6 cellular contexts compared by ENCODE assay signal in genomic region chr17:82696916-82697807, GRCh38. TPM values are rescaled to one million over a fixed set of nuclear protein-coding genes. Genes with fewer than 3 reads are reported as not detected.
DNase-seq lines count a peak whose midpoint lies in the region; TF ChIP-seq lines count a peak whose summit lies in the region.

No MANE protein-coding gene starts in this region.

- peak overlapping the region; percentile 69 for H3K27ac ChIP-seq in layer of hippocampus (ENCODE audit: low read depth, low read length)

- no peak overlapping the region for H3K27ac Mint-ChIP-seq in activated CD4-positive, alpha-beta T cell treated with anti-CD3 and anti-CD28 coated beads, Interleukin-2, amount 10 ng/mL, durations not matched to agents 24 days and 14 days

- H3K27me3 ChIP-seq in BE2C: peaks cover 6% of the 10 kb centered on the region; the same call in 1 of the 2 replicates
- H3K27me3 ChIP-seq in layer of hippocampus (ENCODE audit: control insufficient read depth, insufficient read depth, low read length): no peaks in the 10 kb centered on the region

- peak overlapping the region; percentile 63 for H3K4me3 Mint-ChIP-seq in activated CD4-positive, alpha-beta T cell treated with anti-CD3 and anti-CD28 coated beads, Interleukin-2, amount 10 ng/mL, durations not matched to agents 24 days and 14 days

- H3K4me1 ChIP-seq in BE2C: no peaks in the 10 kb centered on the region

- H3K9me3 Mint-ChIP-seq in activated CD4-positive, alpha-beta T cell treated with anti-CD3 and anti-CD28 coated beads, Interleukin-2, amount 10 ng/mL, durations not matched to agents 24 days and 14 days: peaks cover 5% of the 10 kb centered on the region

- H3K36me3 ChIP-seq in BE2C: no peaks in the 10 kb centered on the region

- no peaks in the 10 kb centered on the region for H3K9me3 ChIP-seq in BE2C

- H3K27me3 Mint-ChIP-seq in activated CD4-positive, alpha-beta T cell treated with anti-CD3 and anti-CD28 coated beads, Interleukin-2, amount 10 ng/mL, durations not matched to agents 24 days and 14 days: peaks cover 10% of the 10 kb centered on the region

- H3K4me3 ChIP-seq in BE2C (ENCODE audit: low read depth, low read length): peak overlapping the region; percentile 55

- H3K4me1 Mint-ChIP-seq in activated CD4-positive, alpha-beta T cell treated with anti-CD3 and anti-CD28 coated beads, Interleukin-2, amount 10 ng/mL, durations not matched to agents 24 days and 14 days: peaks cover 8% of the 10 kb centered on the region

- intact Hi-C loops in activated CD4-positive, alpha-beta T cell treated with anti-CD3 and anti-CD28 coated beads, Interleukin-2, amount 10 ng/mL, durations not matched to agents 24 days and 14 days (cut with micrococcal nuclease): no loop called here

- no peak for TF ChIP-seq CTCF in BE2C (IDR thresholded peaks at IDR 0.05; ENCODE audit: low read depth, low read length)

- DNase-seq in BE2C (no peak), ureter (ENCODE audit: low spot score) (no peak), SK-N-DZ (ENCODE audit: low spot score) (no peak), OCI-M2 (lab: John Stamatoyannopoulos, UW; ENCODE audit: unreplicated experiment) (no peak)
- peak; percentile 69 for DNase-seq in activated CD4-positive, alpha-beta T cell treated with anti-CD3 and anti-CD28 coated beads, Interleukin-2, amount 10 ng/mL, durations not matched to agents 24 days and 14 days

- peaks cover 5% of the 10 kb centered on the region for H3K36me3 Mint-ChIP-seq in activated CD4-positive, alpha-beta T cell treated with anti-CD3 and anti-CD28 coated beads, Interleukin-2, amount 10 ng/mL, durations not matched to agents 24 days and 14 days (ENCODE audit: low read depth)

RNA-seq across cellular contexts. Expression of gene RAB40B, which starts 1.3 kb away (rescaled TPM):
- polyA plus RNA-seq in BE2C (2012; ENCODE audit: insufficient read depth, insufficient read length, low read depth): 6.6 TPM
- total RNA-seq in activated CD4-positive, alpha-beta T cell treated with anti-CD3 and anti-CD28 coated beads, Interleukin-2, amount 10 ng/mL, durations not matched to agents 24 days and 14 days: 4.9 and 5.4 TPM in 2 replicates
- 18.9 TPM for total RNA-seq in ureter
- polyA plus RNA-seq in SK-N-DZ (2014; cell fraction: cytosol; rRNA removed): 27.1 and 27.9 TPM in 2 replicates
- 28.9 and 34.3 TPM in 2 replicates for polyA plus RNA-seq in SK-N-DZ (2014; cell fraction: nucleus; rRNA removed)

RNA-seq across cellular contexts. Expression of gene FN3KRP, which starts 19.3 kb away (rescaled TPM):
- 75.2 TPM for polyA plus RNA-seq in BE2C (2012; ENCODE audit: insufficient read depth, insufficient read length, low read depth)
- total RNA-seq in activated CD4-positive, alpha-beta T cell treated with anti-CD3 and anti-CD28 coated beads, Interleukin-2, amount 10 ng/mL, durations not matched to agents 24 days and 14 days: 38.7 and 43.4 TPM in 2 replicates
- 25.7 TPM for total RNA-seq in ureter
- polyA plus RNA-seq in SK-N-DZ (2014; cell fraction: cytosol; rRNA removed): 28.2 and 31.7 TPM in 2 replicates
- polyA plus RNA-seq in SK-N-DZ (2014; cell fraction: nucleus; rRNA removed): 31.0 and 45.5 TPM in 2 replicates

RNA-seq across cellular contexts. Expression of gene FN3K, which starts 38.3 kb away (rescaled TPM):
- polyA plus RNA-seq in BE2C (2012; ENCODE audit: insufficient read depth, insufficient read length, low read depth): 26.2 TPM
- total RNA-seq in activated CD4-positive, alpha-beta T cell treated with anti-CD3 and anti-CD28 coated beads, Interleukin-2, amount 10 ng/mL, durations not matched to agents 24 days and 14 days: 2.9 and 3.7 TPM in 2 replicates
- 27.0 TPM for total RNA-seq in ureter
- polyA plus RNA-seq in SK-N-DZ (2014; cell fraction: cytosol; rRNA removed): 2.8 and 7.0 TPM in 2 replicates
- polyA plus RNA-seq in SK-N-DZ (2014; cell fraction: nucleus; rRNA removed): 18.1 and 24.9 TPM in 2 replicates

RNA-seq across cellular contexts. Expression of gene WDR45B, which starts 48.9 kb away (rescaled TPM):
- 200 TPM for polyA plus RNA-seq in BE2C (2012; ENCODE audit: insufficient read depth, insufficient read length, low read depth)
- total RNA-seq in activated CD4-positive, alpha-beta T cell treated with anti-CD3 and anti-CD28 coated beads, Interleukin-2, amount 10 ng/mL, durations not matched to agents 24 days and 14 days: 62.8 and 66.8 TPM in 2 replicates
- 96.0 TPM for total RNA-seq in ureter
- 115 and 129 TPM in 2 replicates for polyA plus RNA-seq in SK-N-DZ (2014; cell fraction: cytosol; rRNA removed)
- polyA plus RNA-seq in SK-N-DZ (2014; cell fraction: nucleus; rRNA removed): 118 and 168 TPM in 2 replicates

RNA-seq across cellular contexts. Expression of gene TBCD, which starts 54.7 kb away (rescaled TPM):
- polyA plus RNA-seq in BE2C (2012; ENCODE audit: insufficient read depth, insufficient read length, low read depth): 43.2 TPM
- total RNA-seq in activated CD4-positive, alpha-beta T cell treated with anti-CD3 and anti-CD28 coated beads, Interleukin-2, amount 10 ng/mL, durations not matched to agents 24 days and 14 days: 117 and 122 TPM in 2 replicates
- total RNA-seq in ureter: 122 TPM
- 62.0 and 86.2 TPM in 2 replicates for polyA plus RNA-seq in SK-N-DZ (2014; cell fraction: cytosol; rRNA removed)
- polyA plus RNA-seq in SK-N-DZ (2014; cell fraction: nucleus; rRNA removed): 290 and 425 TPM in 2 replicates
